1 cellular context compared by ENCODE assay signal in genomic region chr11:62081378-62082291, GRCh38.
TF ChIP-seq lines count a peak whose summit lies in the region.

No MANE protein-coding gene starts in this region.

TF ChIP-seq in GM12878, 131 proteins besides CTCF, POLR2A, EP300 and RAD21 (continued from another document):
- TF ChIP-seq IRF3 (IDR thresholded peaks at IDR 0.05), result no peak
- TF ChIP-seq RBBP5 (conservative IDR thresholded peaks at IDR 0.05), result no peak
- no peak for TF ChIP-seq IRF4 (IDR thresholded peaks at IDR 0.05; ENCODE audit: low read depth, low read length)
- no peak for TF ChIP-seq CBFB (IDR thresholded peaks at IDR 0.05; ENCODE audit: low read depth)
- no peak for TF ChIP-seq CBX5 (IDR thresholded peaks at IDR 0.05; ENCODE audit: low read depth)
- no peak for TF ChIP-seq ZNF24 (IDR thresholded peaks at IDR 0.05)
- TF ChIP-seq NR2C1 (IDR thresholded peaks at IDR 0.05), result no peak
- TF ChIP-seq BRCA1 (IDR thresholded peaks at IDR 0.05; ENCODE audit: low read depth, low read length), result no peak
- TF ChIP-seq ZNF622 (IDR thresholded peaks at IDR 0.05), result no peak
- TF ChIP-seq RAD51 (IDR thresholded peaks at IDR 0.05), result peak; percentile 82
- TF ChIP-seq DPF2 (IDR thresholded peaks at IDR 0.05), result no peak
- no peak for TF ChIP-seq SMAD1 (IDR thresholded peaks at IDR 0.05; ENCODE audit: low read depth, partially characterized antibody)
- peak; percentile 45 for TF ChIP-seq USF1 (IDR thresholded peaks at IDR 0.05; ENCODE audit: borderline replicate concordance, extremely low read length, insufficient read depth, low read depth, low read length)
- no peak for TF ChIP-seq TCF7 (IDR thresholded peaks at IDR 0.05; ENCODE audit: borderline replicate concordance)
- peak; percentile 81; the same call in 1 of the 2 replicates for TF ChIP-seq RB1 (IDR thresholded peaks at IDR 0.05; ENCODE audit: borderline replicate concordance)
- TF ChIP-seq YY1 (IDR thresholded peaks at IDR 0.05; ENCODE audit: low read depth, low read length), result no peak
- TF ChIP-seq POLR2AphosphoS2 (IDR thresholded peaks at IDR 0.05; ENCODE audit: low read depth, low read length), result no peak
- TF ChIP-seq SUZ12 (IDR thresholded peaks at IDR 0.05; ENCODE audit: unreplicated experiment), result no peak
- TF ChIP-seq ZNF592 (IDR thresholded peaks at IDR 0.05), result no peak
- peak; percentile 14; the same call in 1 of the 2 replicates for TF ChIP-seq USF2 (IDR thresholded peaks at IDR 0.05; ENCODE audit: borderline replicate concordance, low read depth, low read length)
- TF ChIP-seq BHLHE40 (IDR thresholded peaks at IDR 0.05; ENCODE audit: borderline replicate concordance in 1 of 2, low read depth in 2 of 2, low read length in 1 of 2), result peak; percentile 47 to 48; a peak in 1 of 4 replicates
- TF ChIP-seq ZBTB4 (CRISPR knock-in tag; IDR thresholded peaks at IDR 0.05), result no peak
- TF ChIP-seq MXI1 (IDR thresholded peaks at IDR 0.05; ENCODE audit: low read depth, low read length), result peak; percentile 38; the same call in 1 of the 2 replicates
- no peak for TF ChIP-seq RELA (IDR thresholded peaks at IDR 0.05; ENCODE audit: borderline replicate concordance, partially characterized antibody)
- TF ChIP-seq PAX8 (IDR thresholded peaks at IDR 0.05), result no peak
- no peak for TF ChIP-seq TARDBP (IDR thresholded peaks at IDR 0.05; ENCODE audit: borderline replicate concordance)
- TF ChIP-seq STAT3 (IDR thresholded peaks at IDR 0.05; ENCODE audit: low read depth, low read length), result no peak
- no peak for TF ChIP-seq ZSCAN29 (IDR thresholded peaks at IDR 0.05)
- TF ChIP-seq MYB (IDR thresholded peaks at IDR 0.05; ENCODE audit: borderline replicate concordance, low read depth, low read length), result no peak
- TF ChIP-seq FOS (IDR thresholded peaks at IDR 0.05; ENCODE audit: borderline replicate concordance, extremely low read depth, insufficient read length), result no peak
- TF ChIP-seq SMARCA5 (IDR thresholded peaks at IDR 0.05), result no peak
- no peak for TF ChIP-seq BCL11A (IDR thresholded peaks at IDR 0.05; ENCODE audit: low read depth, low read length)
- no peak for TF ChIP-seq JUND (IDR thresholded peaks at IDR 0.05; ENCODE audit: low read depth, low read length)
- no peak for TF ChIP-seq EZH2 (IDR thresholded peaks at IDR 0.05; ENCODE audit: borderline replicate concordance, control insufficient read depth, low read depth, low read length)
- no peak for TF ChIP-seq ZZZ3 (IDR thresholded peaks at IDR 0.05; ENCODE audit: control insufficient read depth, insufficient read length, low read depth)
- TF ChIP-seq NKRF (conservative IDR thresholded peaks at IDR 0.05), result no peak
- TF ChIP-seq FOXM1 (IDR thresholded peaks at IDR 0.05; ENCODE audit: low read depth, low read length), result 0 out of 2 replicates have a peak, but pooled peaks have one; percentile 45
- no peak for TF ChIP-seq NBN (IDR thresholded peaks at IDR 0.05)
- TF ChIP-seq SMC3 (IDR thresholded peaks at IDR 0.05; ENCODE audit: borderline replicate concordance, low read length), result peak; percentile 94
- no peak for TF ChIP-seq ZNF384 (IDR thresholded peaks at IDR 0.05; ENCODE audit: borderline replicate concordance, low read depth, low read length)
- TF ChIP-seq TCF3 (IDR thresholded peaks at IDR 0.05; ENCODE audit: borderline replicate concordance, insufficient read depth, low read depth, low read length), result no peak
- TF ChIP-seq RELB (IDR thresholded peaks at IDR 0.05; ENCODE audit: low read depth), result no peak
- TF ChIP-seq HCFC1 (IDR thresholded peaks at IDR 0.05; ENCODE audit: low read length), result no peak
